Comparison of ENCODE assay signal across 8 cellular contexts in genomic region chr5:131379071-131379538, GRCh38.
DNase-seq lines count a peak whose midpoint lies in the region; ATAC-seq and TF ChIP-seq lines count a peak whose summit lies in the region.

No MANE protein-coding gene starts in this region.

- H3K27me3 ChIP-seq in DOHH2 (ENCODE audit: control insufficient read depth, low read length), result no peaks in the 10 kb centered on the region

- H3K9me2 ChIP-seq in DOHH2 (replicated peaks; ENCODE audit: control insufficient read depth, low read length), result no peaks in the 10 kb centered on the region

- peaks cover 28% of the 10 kb centered on the region for H3F3A ChIP-seq in DOHH2 (ENCODE audit: control insufficient read depth, insufficient read depth)

- H3K4me1 Mint-ChIP-seq in activated T-helper 2 cell treated with anti-CD3 and anti-CD28 coated beads, Interferon-gamma antibody, Interleukin-2, Interleukin-4, amounts not matched to agents 10 μg/mL and 5 μg/mL and 100 μg/mL, durations not matched to agents 14 hours and 24 hours and 36 hours (ENCODE audit: low read depth), result peaks cover 76% of the 10 kb centered on the region
- H3K4me1 Mint-ChIP-seq in mesothelial cell of epicardium, result peaks cover 10% of the 10 kb centered on the region

- H3K27me3 Mint-ChIP-seq in activated T-helper 2 cell treated with anti-CD3 and anti-CD28 coated beads, Interferon-gamma antibody, Interleukin-2, Interleukin-4, amounts not matched to agents 10 μg/mL and 5 μg/mL and 100 μg/mL, durations not matched to agents 14 hours and 24 hours and 36 hours (ENCODE audit: low read depth), result no peaks in the 10 kb centered on the region
- no peaks in the 10 kb centered on the region for H3K27me3 Mint-ChIP-seq in mesothelial cell of epicardium (ENCODE audit: low read depth)

- H3K79me2 ChIP-seq in DOHH2 (ENCODE audit: control insufficient read depth, low read length), result peaks cover 64% of the 10 kb centered on the region

- H3K36me3 Mint-ChIP-seq in activated T-helper 2 cell treated with anti-CD3 and anti-CD28 coated beads, Interferon-gamma antibody, Interleukin-2, Interleukin-4, amounts not matched to agents 10 μg/mL and 5 μg/mL and 100 μg/mL, durations not matched to agents 14 hours and 24 hours and 36 hours (ENCODE audit: low read depth), result peaks cover 35% of the 10 kb centered on the region
- no peaks in the 10 kb centered on the region for H3K36me3 Mint-ChIP-seq in mesothelial cell of epicardium

- H3K27ac ChIP-seq in DOHH2 (ENCODE audit: low read depth, low read length), result peak overlapping the region; percentile 72

- peak; percentile 21 for ATAC-seq in HG02678 (IDR thresholded peaks at IDR 0.05; ENCODE audit: unreplicated experiment)

- H3K27ac Mint-ChIP-seq in activated T-helper 2 cell treated with anti-CD3 and anti-CD28 coated beads, Interferon-gamma antibody, Interleukin-2, Interleukin-4, amounts not matched to agents 10 μg/mL and 5 μg/mL and 100 μg/mL, durations not matched to agents 14 hours and 24 hours and 36 hours, result peak overlapping the region; percentile 96
- H3K27ac Mint-ChIP-seq in mesothelial cell of epicardium, result peak overlapping the region; percentile 56

- H3K9me3 ChIP-seq in DOHH2 (ENCODE audit: control insufficient read depth, insufficient read depth, low read length), result no peaks in the 10 kb centered on the region

- peak overlapping the region; percentile 57 for H3K4me2 ChIP-seq in DOHH2 (ENCODE audit: low read length)

- intact Hi-C loops in activated T-helper 2 cell treated with anti-CD3 and anti-CD28 coated beads, Interferon-gamma antibody, Interleukin-2, Interleukin-4, amounts not matched to agents 10 μg/mL and 5 μg/mL and 100 μg/mL, durations not matched to agents 14 hours and 24 hours and 36 hours (cut with micrococcal nuclease), result loop anchor here (1.0 to 2.0 kb wide), 4 partner anchors 16 to 214 kb away; partner anchors contain the start of gene HINT1

- DNase-seq in activated T-helper 2 cell treated with anti-CD3 and anti-CD28 coated beads, Interferon-gamma antibody, Interleukin-2, Interleukin-4, amounts not matched to agents 10 μg/mL and 5 μg/mL and 100 μg/mL, durations not matched to agents 14 hours and 24 hours and 36 hours (ENCODE audit: low spot score), result no peak
- DNase-seq in mesothelial cell of epicardium (ENCODE audit: low spot score in 2 of 2, unreplicated experiment in 2 of 2) (no peak), NCI-H226 (no peak), C1 segment of cervical spinal cord (lab: John Stamatoyannopoulos, UW) (no peak), cortex of kidney (lab: John Stamatoyannopoulos, UW) (no peak), ureter (ENCODE audit: low spot score) (no peak)

- TF ChIP-seq CTCF in DOHH2 (IDR thresholded peaks at IDR 0.05; ENCODE audit: low read depth, low read length, poor library complexity, severe bottlenecking) (no peak), mesothelial cell of epicardium (IDR thresholded peaks at IDR 0.05; ENCODE audit: unreplicated experiment) (no peak)

- peak overlapping the region; percentile 57 for H3K4me3 ChIP-seq in DOHH2 (ENCODE audit: low read length)

- peak overlapping the region; percentile 42 for H3K4me3 Mint-ChIP-seq in activated T-helper 2 cell treated with anti-CD3 and anti-CD28 coated beads, Interferon-gamma antibody, Interleukin-2, Interleukin-4, amounts not matched to agents 10 μg/mL and 5 μg/mL and 100 μg/mL, durations not matched to agents 14 hours and 24 hours and 36 hours (ENCODE audit: low read depth)
- no peak overlapping the region for H3K4me3 Mint-ChIP-seq in mesothelial cell of epicardium

- peaks cover 2% of the 10 kb centered on the region; the same call in 1 of the 2 replicates for H3K36me3 ChIP-seq in DOHH2 (ENCODE audit: control insufficient read depth, low read length)

- no peaks in the 10 kb centered on the region for H3K9me3 Mint-ChIP-seq in activated T-helper 2 cell treated with anti-CD3 and anti-CD28 coated beads, Interferon-gamma antibody, Interleukin-2, Interleukin-4, amounts not matched to agents 10 μg/mL and 5 μg/mL and 100 μg/mL, durations not matched to agents 14 hours and 24 hours and 36 hours
- H3K9me3 Mint-ChIP-seq in mesothelial cell of epicardium, result no peaks in the 10 kb centered on the region

- H3K4me1 ChIP-seq in DOHH2 (ENCODE audit: control insufficient read depth, low read length), result peaks cover 82% of the 10 kb centered on the region

- no peaks in the 10 kb centered on the region for H4K20me1 ChIP-seq in DOHH2 (ENCODE audit: control insufficient read depth, insufficient read depth, low read depth, low read length)
